In the genomic region with DNA sequence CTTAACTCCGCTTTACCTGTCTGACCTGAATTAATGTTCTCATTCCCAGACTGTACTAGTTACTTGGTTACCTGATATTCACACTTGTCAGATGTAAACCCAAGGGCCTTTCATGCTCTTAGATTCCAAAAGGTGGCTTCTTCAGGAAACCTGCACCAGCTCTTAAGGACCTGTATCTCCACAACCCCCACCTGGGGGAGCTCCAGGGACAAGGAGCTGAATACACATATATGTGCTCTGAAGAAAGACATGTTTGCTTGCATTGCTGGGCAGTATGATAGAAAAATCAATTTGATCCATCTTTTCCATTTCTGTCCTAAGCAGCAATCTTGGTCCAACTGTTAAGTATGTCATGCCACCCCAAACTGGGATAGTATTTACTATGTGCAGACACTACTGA, we compare ENCODE assay signal across 8 cellular contexts.
A peak's percentile ranks its signal among the peaks of the same experiment; 100 is the strongest.
DNase-seq lines count a peak whose midpoint lies in the region; ATAC-seq and TF ChIP-seq lines count a peak whose summit lies in the region.

No MANE protein-coding gene starts in this region.

- peak; percentile 74 for TF ChIP-seq CTCF in endodermal cell (conservative IDR thresholded peaks at IDR 0.05)

- no peaks in the 10 kb centered on the region for H3K36me3 ChIP-seq in endodermal cell (ENCODE audit: control insufficient read depth, insufficient read depth, low read length)

- no peak overlapping the region for H3K27ac ChIP-seq in endodermal cell (ENCODE audit: low read depth, low read length)

- no peaks in the 10 kb centered on the region for H3K4me1 ChIP-seq in endodermal cell (ENCODE audit: control insufficient read depth, insufficient read depth, low read length)

- no peak for TF ChIP-seq POLR2A in GM18505 (IDR thresholded peaks at IDR 0.05; ENCODE audit: borderline replicate concordance, extremely low read depth, insufficient read depth, insufficient read length)

- 88% methylated on average over 1 of the region's 1 CpG; no CpG with 5 or more reads in 1 of the 2 experiments for WGBS in endodermal cell (ENCODE audit: insufficient coverage in 1 of 2, insufficient read length in 1 of 2), 2 experiments

- no peaks in the 10 kb centered on the region for H3K9me3 Mint-ChIP-seq in endodermal cell

- H3K4me3 Mint-ChIP-seq in endodermal cell, result no peak overlapping the region

- H3K27me3 Mint-ChIP-seq in endodermal cell (ENCODE audit: insufficient read depth), result peaks cover 14% of the 10 kb centered on the region

- ATAC-seq in GM18505 (IDR thresholded peaks at IDR 0.05; ENCODE audit: unreplicated experiment) (peak; percentile 66), HG03196 (IDR thresholded peaks at IDR 0.05; ENCODE audit: unreplicated experiment) (no peak), HG02884 (IDR thresholded peaks at IDR 0.05; ENCODE audit: unreplicated experiment) (no peak)

- H3K9me3 ChIP-seq in endodermal cell (ENCODE audit: control insufficient read depth, low read length), result no peaks in the 10 kb centered on the region

- H3K27me3 ChIP-seq in endodermal cell (ENCODE audit: control insufficient read depth, insufficient read depth, low read length, poor library complexity, severe bottlenecking), result peaks cover 7% of the 10 kb centered on the region

- H3K4me3 ChIP-seq in endodermal cell (ENCODE audit: low read length), result no peak overlapping the region

- H3K9ac ChIP-seq in endodermal cell (ENCODE audit: extremely low read depth, low read length, poor library complexity, severe bottlenecking), result no peak overlapping the region

- H3K4me1 Mint-ChIP-seq in endodermal cell, result no peaks in the 10 kb centered on the region

- H3K27ac Mint-ChIP-seq in endodermal cell, result no peak overlapping the region

- DNase-seq in COLO668 (lab: John Stamatoyannopoulos, UW; ENCODE audit: unreplicated experiment), result peak; percentile 37
- DNase-seq in NCI-H1092 treated with DMSO at 0.1 percent for 48 hours (lab: John Stamatoyannopoulos, UW), result peak; percentile 46
- peak; percentile 72 for DNase-seq in endodermal cell
- DNase-seq in SKM-1 treated with dmso at 0.1 percent for 144 hours (lab: John Stamatoyannopoulos, UW; ENCODE audit: unreplicated experiment), result no peak
- DNase-seq in hippocampal formation (lab: John Stamatoyannopoulos, UW), result no peak

- no peaks in the 10 kb centered on the region for H3K36me3 Mint-ChIP-seq in endodermal cell (ENCODE audit: low read depth)

Comparison
In these comparisons a context has a peak if more than half of its experiments do, and no peak if none do; other contexts are left out.
1. DNase-seq: peak in COLO668 (single experiment), NCI-H1092 treated with DMSO at 0.1 percent for 48 hours (single experiment) and endodermal cell (single experiment); none in SKM-1 treated with dmso at 0.1 percent for 144 hours (single experiment) and hippocampal formation (0 of 2).